Comparison of ENCODE assay signal across 29 cellular contexts in the genomic region with DNA sequence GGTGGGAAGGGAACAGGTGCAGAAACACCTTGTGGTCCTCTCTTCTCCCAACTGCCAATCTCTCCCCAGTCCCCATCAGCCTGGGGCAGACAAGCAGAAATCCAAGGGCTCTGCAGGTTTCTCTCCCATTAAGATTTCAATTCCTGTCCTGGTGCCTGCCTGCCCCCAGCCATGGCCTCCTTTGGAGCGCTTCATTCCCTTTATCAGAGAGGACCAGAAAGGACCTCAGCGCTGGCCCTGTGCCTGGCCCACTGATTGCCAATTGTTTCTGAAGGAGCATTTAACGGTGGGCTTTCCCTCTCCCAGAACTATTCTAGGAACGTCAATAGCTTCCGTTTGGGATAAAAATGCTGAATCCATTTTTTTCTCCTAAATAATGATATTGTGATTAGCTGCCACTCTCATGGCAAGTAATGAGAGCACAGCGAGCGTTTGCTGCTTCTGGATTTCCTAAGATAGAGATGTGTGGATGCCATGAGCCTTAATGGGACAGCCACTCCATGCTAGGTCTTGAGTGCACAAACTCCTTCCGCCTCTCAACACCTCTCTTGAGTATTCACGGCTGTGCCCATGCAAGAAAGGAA. TPM values are rescaled to one million over a fixed set of nuclear protein-coding genes. Genes with fewer than 3 reads are reported as not detected.
"Had no signal": no experiment of that assay in that cellular context is flagged by ENCODE, and none has a peak within 500 bp of the region (broad histone marks: within the 10 kb centered on the region; RNA-seq: fewer than 3 reads in every experiment).

No MANE protein-coding gene starts in this region.

- H3K4me3 Mint-ChIP-seq: naive thymus-derived CD8-positive, alpha-beta T cell; natural killer cell treated with Interleukin-12 subunit alpha and Interleukin-12 subunit beta and Interleukin-15 and Interleukin-18, amount 100 ng/mL, for 72 hours; nephron progenitor cell; neural progenitor cell; stimulated activated effector memory CD8-positive, alpha-beta T cell treated with anti-CD3 and anti-CD28 coated beads, Interleukin-12 subunit alpha, Interleukin-12 subunit beta, amount 100 ng/mL, for 72 hours; stimulated activated naive B cell treated with anti-CD40 and anti-IgM and Interleukin-4, amounts not matched to agents 10 μg/mL and 1 μg/mL and 100 μg/mL, for 72 hours; stimulated activated naive CD8-positive, alpha-beta T cell treated with anti-CD3 and anti-CD28 coated beads, Interleukin-15, Interleukin-2, amounts not matched to agents 100 ng/mL and 50 ng/mL, for 24 hours had no signal

- H3K4me3 ChIP-seq: neural progenitor cell, pancreas, psoas muscle, right lobe of liver, sigmoid colon, stomach, thoracic aorta, thyroid gland, tibial nerve, upper lobe of left lung, vagina had no signal

- H3K9me3 Mint-ChIP-seq: natural killer cell treated with Interleukin-12 subunit alpha and Interleukin-12 subunit beta and Interleukin-15 and Interleukin-18, amount 100 ng/mL, for 72 hours; nephron progenitor cell; stimulated activated effector memory CD8-positive, alpha-beta T cell treated with anti-CD3 and anti-CD28 coated beads, Interleukin-12 subunit alpha, Interleukin-12 subunit beta, amount 100 ng/mL, for 72 hours; stimulated activated naive CD8-positive, alpha-beta T cell treated with anti-CD3 and anti-CD28 coated beads, Interleukin-15, Interleukin-2, amounts not matched to agents 100 ng/mL and 50 ng/mL, for 24 hours had no signal

- DNase-seq: naive thymus-derived CD8-positive, alpha-beta T cell; nephron progenitor cell; nucleus accumbens; pancreas; psoas muscle; right lobe of liver; sigmoid colon; small intestine; stimulated activated CD4-positive, alpha-beta T cell treated with anti-CD3 and anti-CD28 coated beads, Interleukin-15, amount 100 ng/mL, for 24 hours; stimulated activated CD4-positive, alpha-beta T cell treated with anti-CD3 and anti-CD28 coated beads, Interleukin-2, amount 100 ng/mL, for 24 hours; stimulated activated CD4-positive, alpha-beta T cell treated with anti-CD3 and anti-CD28 coated beads, Interleukin-2, amount 100 ng/mL, for 48 hours; stimulated activated CD4-positive, alpha-beta T cell treated with anti-CD3 and anti-CD28 coated beads, Interleukin-4, amount 100 ng/mL, for 24 hours; stimulated activated naive B cell treated with anti-CD40 and anti-IgM and Interleukin-4, amounts not matched to agents 10 μg/mL and 1 μg/mL and 100 μg/mL, for 72 hours; stimulated activated naive CD4-positive, alpha-beta T cell treated with Interleukin-2 at 50 U/mL for 16 hours; stomach; thyroid gland; trophoblast cell; upper lobe of left lung had no signal

- H3K9ac ChIP-seq: neural progenitor cell had no signal

- H3K27ac ChIP-seq: neural progenitor cell, neutrophil, pancreas, psoas muscle, right lobe of liver, sigmoid colon, stomach, thoracic aorta, thyroid gland, tibial nerve, upper lobe of left lung, vagina had no signal

- H3K4me1 ChIP-seq: pancreas had no signal

- H3K9me3 ChIP-seq: neutrophil, pancreas, psoas muscle, right lobe of liver, sigmoid colon, stomach, thoracic aorta, thyroid gland, tibial nerve, upper lobe of left lung, vagina had no signal

- H3K27me3 ChIP-seq: pancreas, right lobe of liver, sigmoid colon, thyroid gland, tibial nerve, upper lobe of left lung, vagina had no signal

- ATAC-seq: naive thymus-derived CD8-positive, alpha-beta T cell; natural killer cell treated with Interleukin-12 subunit alpha and Interleukin-12 subunit beta and Interleukin-15 and Interleukin-18, amount 100 ng/mL, for 72 hours; pancreas; psoas muscle; right cardiac atrium; right lobe of liver; stimulated activated effector memory CD8-positive, alpha-beta T cell treated with anti-CD3 and anti-CD28 coated beads, Interleukin-12 subunit alpha, Interleukin-12 subunit beta, amount 100 ng/mL, for 72 hours; stimulated activated naive B cell treated with anti-CD40 and anti-IgM and Interleukin-4, amounts not matched to agents 10 μg/mL and 1 μg/mL and 100 μg/mL, for 72 hours had no signal

- H3K36me3 Mint-ChIP-seq: naive thymus-derived CD8-positive, alpha-beta T cell; natural killer cell treated with Interleukin-12 subunit alpha and Interleukin-12 subunit beta and Interleukin-15 and Interleukin-18, amount 100 ng/mL, for 72 hours; neural progenitor cell; stimulated activated effector memory CD8-positive, alpha-beta T cell treated with anti-CD3 and anti-CD28 coated beads, Interleukin-12 subunit alpha, Interleukin-12 subunit beta, amount 100 ng/mL, for 72 hours; stimulated activated naive B cell treated with anti-CD40 and anti-IgM and Interleukin-4, amounts not matched to agents 10 μg/mL and 1 μg/mL and 100 μg/mL, for 72 hours had no signal

- H3K27ac Mint-ChIP-seq: naive thymus-derived CD8-positive, alpha-beta T cell; natural killer cell treated with Interleukin-12 subunit alpha and Interleukin-12 subunit beta and Interleukin-15 and Interleukin-18, amount 100 ng/mL, for 72 hours; nephron progenitor cell; neural progenitor cell; progenitor cell of endocrine pancreas; stimulated activated effector memory CD8-positive, alpha-beta T cell treated with anti-CD3 and anti-CD28 coated beads, Interleukin-12 subunit alpha, Interleukin-12 subunit beta, amount 100 ng/mL, for 72 hours; stimulated activated naive B cell treated with anti-CD40 and anti-IgM and Interleukin-4, amounts not matched to agents 10 μg/mL and 1 μg/mL and 100 μg/mL, for 72 hours; stimulated activated naive CD8-positive, alpha-beta T cell treated with anti-CD3 and anti-CD28 coated beads, Interleukin-15, Interleukin-2, amounts not matched to agents 100 ng/mL and 50 ng/mL, for 24 hours had no signal

- H3K4me1 Mint-ChIP-seq: stimulated activated effector memory CD8-positive, alpha-beta T cell treated with anti-CD3 and anti-CD28 coated beads, Interleukin-12 subunit alpha, Interleukin-12 subunit beta, amount 100 ng/mL, for 72 hours had no signal

- H3K36me3 ChIP-seq: neural progenitor cell, neutrophil, pancreas, right lobe of liver, sigmoid colon, stomach, thoracic aorta, thyroid gland, tibial nerve, upper lobe of left lung, vagina had no signal

- H3K4me2 ChIP-seq: neural progenitor cell had no signal

- H2AFZ ChIP-seq: neural progenitor cell had no signal

RNA-seq across cellular contexts. Expression of gene SLC6A1, which starts 12.2 kb away (rescaled TPM):
- total RNA-seq: naive thymus-derived CD8-positive, alpha-beta T cell; natural killer cell treated with Interleukin-12 subunit alpha and Interleukin-12 subunit beta and Interleukin-15 and Interleukin-18, amount 100 ng/mL, for 72 hours; progenitor cell of endocrine pancreas; renal cortical epithelial cell had no signal
- polyA plus RNA-seq: naive thymus-derived CD8-positive, alpha-beta T cell had no signal
